11 cellular contexts compared by ENCODE assay signal in genomic region chr4:7392438-7393374, GRCh38. TPM values are rescaled to one million over a fixed set of nuclear protein-coding genes. Genes with fewer than 3 reads are reported as not detected.
A peak's percentile ranks its signal among the peaks of the same experiment; 100 is the strongest.
DNase-seq lines count a peak whose midpoint lies in the region; FAIRE-seq and TF ChIP-seq lines count a peak whose summit lies in the region.
"Had no signal": no experiment of that assay in that cellular context is flagged by ENCODE, and none has a peak within 500 bp of the region (broad histone marks: within the 10 kb centered on the region; RNA-seq: fewer than 3 reads in every experiment).

No MANE protein-coding gene starts in this region.

- no peak for DNase-seq in HFF-Myc (ENCODE audit: extremely low read depth, low read depth)
- DNase-seq in cerebellum (ENCODE audit: low spot score), result peak; percentile 15
- no peak for DNase-seq in kidney epithelial cell (ENCODE audit: low read depth)
- peak; percentile 67 for DNase-seq in type B pancreatic cell (ENCODE audit: extremely low spot score, unreplicated experiment)
- DNase-seq in activated naive CD4-positive, alpha-beta T cell (lab: John Stamatoyannopoulos, UW), result no peak
- no peak for DNase-seq in GM12892 (ENCODE audit: insufficient read length)
- DNase-seq in NCI-H2107 treated with DMSO at 0.1 percent for 48 hours (lab: John Stamatoyannopoulos, UW; ENCODE audit: unreplicated experiment), result no peak
- DNase-seq: activated CD4-positive, alpha-beta T cell treated with anti-CD3 and anti-CD28 coated beads for 36 hours; gastrocnemius medialis had no signal

- H3K4me3 ChIP-seq in HFF-Myc (replicated peaks; ENCODE audit: low read depth, low read length) (no peak overlapping the region), kidney epithelial cell (ENCODE audit: low read depth, low read length) (no peak overlapping the region)
- H3K4me3 ChIP-seq: adrenal gland, gastrocnemius medialis had no signal

- H3K27ac Mint-ChIP-seq in type B pancreatic cell, result peak overlapping the region; percentile 55
- H3K27ac Mint-ChIP-seq: activated CD4-positive, alpha-beta T cell treated with anti-CD3 and anti-CD28 coated beads for 36 hours had no signal

- no peaks in the 10 kb centered on the region for H3K9me3 Mint-ChIP-seq in type B pancreatic cell

- peak overlapping the region; percentile 44 for H3K4me3 Mint-ChIP-seq in type B pancreatic cell
- H3K4me3 Mint-ChIP-seq: activated CD4-positive, alpha-beta T cell treated with anti-CD3 and anti-CD28 coated beads for 36 hours; IgD-negative memory B cell had no signal

- H3K27me3 Mint-ChIP-seq in type B pancreatic cell, result no peaks in the 10 kb centered on the region
- H3K27me3 Mint-ChIP-seq: IgD-negative memory B cell had no signal

- H3K36me3 ChIP-seq in kidney epithelial cell (ENCODE audit: control insufficient read depth, insufficient read depth, low read length), result no peaks in the 10 kb centered on the region
- H3K36me3 ChIP-seq: adrenal gland, gastrocnemius medialis had no signal

- FAIRE-seq in GM12892 (lab: Jason Lieb, UNC), result no peak

- TF ChIP-seq CTCF in HFF-Myc (IDR thresholded peaks at IDR 0.05; ENCODE audit: low read depth, low read length, missing control alignments) (peak; percentile 13), kidney epithelial cell (IDR thresholded peaks at IDR 0.05; ENCODE audit: insufficient read depth, low read length, poor library complexity, severe bottlenecking) (peak; percentile 18), type B pancreatic cell (conservative IDR thresholded peaks at IDR 0.05) (no peak)

- H3K4me1 Mint-ChIP-seq in type B pancreatic cell (ENCODE audit: unreplicated experiment), result peaks cover 36% of the 10 kb centered on the region
- H3K4me1 Mint-ChIP-seq: activated CD4-positive, alpha-beta T cell treated with anti-CD3 and anti-CD28 coated beads for 36 hours; IgD-negative memory B cell had no signal

- H3K36me3 Mint-ChIP-seq in type B pancreatic cell, result no peaks in the 10 kb centered on the region

- peaks cover 12% of the 10 kb centered on the region for H3K27me3 ChIP-seq in kidney epithelial cell (ENCODE audit: control insufficient read depth, insufficient read depth, low read length)

- TF ChIP-seq POLR2A in GM12892 (IDR thresholded peaks at IDR 0.05; ENCODE audit: low read depth, low read length), result no peak

RNA-seq across cellular contexts. Expression of gene PSAPL1, which starts 42.0 kb away (rescaled TPM):
- total RNA-seq in cerebellum (not detected), kidney epithelial cell (not detected in 2 replicates), type B pancreatic cell (ENCODE audit: low replicate concordance) (1.2 and 1.3 TPM in 2 replicates)
- polyA plus RNA-seq in GM12892 (2012; ENCODE audit: missing spikeins), result not detected
- total RNA-seq: activated CD4-positive, alpha-beta T cell treated with anti-CD3 and anti-CD28 coated beads for 36 hours; adrenal gland; gastrocnemius medialis had no signal
- polyA plus RNA-seq: IgD-negative memory B cell had no signal

Comparison
In these comparisons a context has a peak if more than half of its experiments do, and no peak if none do; other contexts are left out.
1. DNase-seq: peak in cerebellum (single experiment) and type B pancreatic cell (single experiment); none in HFF-Myc (single experiment), kidney epithelial cell (single experiment), activated naive CD4-positive, alpha-beta T cell (0 of 4), GM12892 (single experiment) and NCI-H2107 treated with DMSO at 0.1 percent for 48 hours (single experiment).